In genomic region chr18:50456285-50456684, GRCh38 we compare ENCODE assay signal across 18 cellular contexts.
A peak's percentile ranks its signal among the peaks of the same experiment; 100 is the strongest.
DNase-seq lines count a peak whose midpoint lies in the region; ATAC-seq, FAIRE-seq and TF ChIP-seq lines count a peak whose summit lies in the region.
"Had no signal": no experiment of that assay in that cellular context is flagged by ENCODE, and none has a peak within 500 bp of the region (broad histone marks: within the 10 kb centered on the region; RNA-seq: fewer than 3 reads in every experiment).

No MANE protein-coding gene starts in this region.

- H3K9me1 ChIP-seq in K562 (ENCODE audit: control insufficient read depth, insufficient read depth, low read length), result no peaks in the 10 kb centered on the region

- no peaks in the 10 kb centered on the region for H3K79me2 ChIP-seq in K562 (ENCODE audit: control insufficient read depth, insufficient read depth, low read length)
- no peaks in the 10 kb centered on the region for H3K79me2 ChIP-seq in mammary epithelial cell (ENCODE audit: insufficient read depth, low read length)

- no peaks in the 10 kb centered on the region for H3K4me1 Mint-ChIP-seq in activated naive CD4-positive, alpha-beta T cell treated with anti-CD3 and anti-CD28 coated beads for 36 hours (ENCODE audit: low read depth)
- H3K4me1 Mint-ChIP-seq: CD4-positive, alpha-beta memory T cell had no signal

- POLR2A ChIA-PET in K562 (lab: Yijun Ruan, JAX), result no interaction called here

- peaks cover 6% of the 10 kb centered on the region for H3K27me3 Mint-ChIP-seq in activated naive CD4-positive, alpha-beta T cell treated with anti-CD3 and anti-CD28 coated beads for 36 hours (ENCODE audit: low read depth)

- no TSS peak for BruUV-seq in K562 (replicated peaks; lab: Mats Ljungman, UMichigan)
- BruUV-seq in mammary epithelial cell (replicated peaks; lab: Mats Ljungman, UMichigan), result no TSS peak

- FAIRE-seq in K562 (lab: Jason Lieb, UNC), result no peak
- FAIRE-seq: GM12878, GM19239, H1 had no signal

- peak; percentile 54 to 67 for ATAC-seq in activated naive CD4-positive, alpha-beta T cell treated with anti-CD3 and anti-CD28 coated beads, Interleukin-2, amount 50 U/mL, for 72 hours
- ATAC-seq in K562 (no peak), mucosa of descending colon (peak; percentile 75)
- ATAC-seq: GM12878 had no signal

- TF ChIP-seq CTCF in K562 (IDR thresholded peaks at IDR 0.05 in 2 of 3, conservative IDR thresholded peaks at IDR 0.05 in 1 of 3; ENCODE audit: insufficient read depth in 2 of 3, low read depth in 1 of 3, low read length in 3 of 3) (no peak), mucosa of descending colon (IDR thresholded peaks at IDR 0.05) (no peak), mammary epithelial cell (conservative IDR thresholded peaks at IDR 0.05 in 1 of 2, IDR thresholded peaks at IDR 0.05 in 1 of 2; ENCODE audit: extremely low read depth in 1 of 2, insufficient read depth in 1 of 2, low read depth in 1 of 2, low read length in 2 of 2) (no peak)

- no peak overlapping the region for H2AFZ ChIP-seq in K562 (ENCODE audit: low read depth, low read length)
- no peak overlapping the region for H2AFZ ChIP-seq in mammary epithelial cell (ENCODE audit: low read depth, low read length)
- H2AFZ ChIP-seq: GM23248 had no signal

- TF ChIP-seq POLR2A in K562 (conservative IDR thresholded peaks at IDR 0.05), result no peak

- no peaks in the 10 kb centered on the region for H3K27me3 ChIP-seq in K562 (ENCODE audit: control insufficient read depth in 2 of 2, insufficient read depth in 2 of 2, low read length in 2 of 2)
- no peaks in the 10 kb centered on the region for H3K27me3 ChIP-seq in mammary epithelial cell (ENCODE audit: insufficient read depth, low read length)

- H3K9ac ChIP-seq in K562 (ENCODE audit: insufficient read depth in 1 of 2, low read depth in 2 of 2, low read length in 2 of 2) (no peak overlapping the region), mammary epithelial cell (ENCODE audit: insufficient read depth, low read length) (no peak overlapping the region)
- H3K9ac ChIP-seq: GM23248 had no signal

- intact Hi-C loops in activated naive CD4-positive, alpha-beta T cell treated with anti-CD3 and anti-CD28 coated beads for 36 hours (cut with micrococcal nuclease), result no loop called here
- intact Hi-C loops in K562 (cut with micrococcal nuclease), result no loop called here
- intact Hi-C loops in mucosa of descending colon (cut with DNase I, micrococcal nuclease), result no loop called here
- intact Hi-C loops in mammary epithelial cell (cut with micrococcal nuclease), result no loop called here

- WGBS in K562 (ENCODE audit: insufficient coverage, low coverage, missing lambda C conversion rate), result 8% methylated on average over 4 of the region's 4 CpGs
- WGBS in mammary epithelial cell (ENCODE audit: low coverage, missing lambda C conversion rate), result 77% methylated on average over 4 of the region's 4 CpGs

- in situ Hi-C loops in K562 (cut with MboI), result no loop called here
- in situ Hi-C loops in mammary epithelial cell (cut with MboI; ENCODE audit: low sequenced_read_pairs in 2 of 2), result no loop called here

- H3K4me2 ChIP-seq in K562 (ENCODE audit: insufficient read depth, low read length), result no peak overlapping the region
- H3K4me2 ChIP-seq in mammary epithelial cell (ENCODE audit: insufficient read depth, low read depth, low read length), result no peak overlapping the region

- H3K27ac ChIP-seq in K562 (ENCODE audit: extremely low read depth, low read depth, low read length) (no peak overlapping the region), mammary epithelial cell (ENCODE audit: insufficient read depth, low read depth, low read length) (no peak overlapping the region)
- H3K27ac ChIP-seq: GM23248 had no signal

- dilution Hi-C loops in mammary epithelial cell (cut with HindIII; ENCODE audit: low sequenced_read_pairs), result no loop called here

- CTCF ChIA-PET in activated naive CD4-positive, alpha-beta T cell treated with anti-CD3 and anti-CD28 coated beads for 36 hours (lab: Charles Lee), result no interaction called here
- CTCF ChIA-PET in K562 (lab: Yijun Ruan, JAX; ENCODE audit: low intra/inter-chr PET ratio) (no interaction called here), mammary epithelial cell (lab: Charles Lee; ENCODE audit: low non-redundant PET) (no interaction called here)

- H3K4me3 Mint-ChIP-seq in activated naive CD4-positive, alpha-beta T cell treated with anti-CD3 and anti-CD28 coated beads for 36 hours, result no peak overlapping the region
- H3K4me3 Mint-ChIP-seq: CD4-positive, alpha-beta memory T cell had no signal

- H4K20me1 ChIP-seq in K562 (replicated peaks; ENCODE audit: control insufficient read depth, insufficient read depth, low read length), result no peaks in the 10 kb centered on the region
- H4K20me1 ChIP-seq in mammary epithelial cell (ENCODE audit: insufficient read depth, low read length), result no peaks in the 10 kb centered on the region

- peaks cover 4 to 5% of the 10 kb centered on the region in 2 donors for H3K9me3 Mint-ChIP-seq in activated naive CD4-positive, alpha-beta T cell treated with anti-CD3 and anti-CD28 coated beads, Interleukin-2, amount 50 U/mL, for 72 hours
- H3K9me3 Mint-ChIP-seq in activated naive CD4-positive, alpha-beta T cell treated with anti-CD3 and anti-CD28 coated beads for 36 hours, result peaks cover 2% of the 10 kb centered on the region

- no peaks in the 10 kb centered on the region for H3K36me3 ChIP-seq in K562 (ENCODE audit: control insufficient read depth, insufficient read depth, low read length)
- H3K36me3 ChIP-seq in mucosa of descending colon (ENCODE audit: low read depth), result no peaks in the 10 kb centered on the region
- no peaks in the 10 kb centered on the region for H3K36me3 ChIP-seq in mammary epithelial cell (ENCODE audit: insufficient read depth, low read length)

- H3K4me1 ChIP-seq in K562 (replicated peaks in 1 of 2; ENCODE audit: control insufficient read depth in 2 of 2, insufficient read depth in 2 of 2, low read length in 2 of 2) (peaks cover 0 to 5% of the 10 kb centered on the region in 2 experiments; a peak in 1 of 5 replicates), mucosa of descending colon (ENCODE audit: low read depth) (no peaks in the 10 kb centered on the region), mammary epithelial cell (ENCODE audit: insufficient read depth, low read length) (peaks cover 13% of the 10 kb centered on the region)
- H3K4me1 ChIP-seq: Caco-2 had no signal

- no peak for DNase-seq in activated naive CD4-positive, alpha-beta T cell treated with anti-CD3 and anti-CD28 coated beads, Interleukin-2, amount 50 U/mL, for 72 hours (ENCODE audit: low spot score in 2 of 2)
- no peak for DNase-seq in activated naive CD4-positive, alpha-beta T cell treated with anti-CD3 and anti-CD28 coated beads for 36 hours
- no peak for DNase-seq in K562 (ENCODE audit: extremely low read depth in 1 of 4, low spot score in 3 of 4)
- peak in 1 of 3 donors; percentile 14 for DNase-seq in mucosa of descending colon
- no peak for DNase-seq in mammary epithelial cell
- no peak for DNase-seq in DMS79 (lab: John Stamatoyannopoulos, UW)
- DNase-seq: C1 segment of cervical spinal cord; Caco-2; CD4-positive, alpha-beta memory T cell; DMS153; EL; GDM1; GM23248; H7; HCEC 1CT had no signal

- no peak for TF ChIP-seq RAD21 in K562 (CRISPR knock-in tag; conservative IDR thresholded peaks at IDR 0.05 in 1 of 2, IDR thresholded peaks at IDR 0.05 in 1 of 2)

- TF ChIP-seq EP300 in K562 (IDR thresholded peaks at IDR 0.05; ENCODE audit: low read length), result no peak

- H3K9me3 ChIP-seq in K562 (replicated peaks; ENCODE audit: control insufficient read depth, insufficient read depth, low read depth, low read length), result no peaks in the 10 kb centered on the region
- H3K9me3 ChIP-seq in mucosa of descending colon, result no peaks in the 10 kb centered on the region
- H3K9me3 ChIP-seq in mammary epithelial cell (replicated peaks; ENCODE audit: insufficient read depth, low read length), result no peaks in the 10 kb centered on the region
- H3K9me3 ChIP-seq: Caco-2 had no signal

- no peaks in the 10 kb centered on the region for H3K36me3 Mint-ChIP-seq in activated naive CD4-positive, alpha-beta T cell treated with anti-CD3 and anti-CD28 coated beads, Interleukin-2, amount 50 U/mL, for 72 hours
- no peaks in the 10 kb centered on the region for H3K36me3 Mint-ChIP-seq in activated naive CD4-positive, alpha-beta T cell treated with anti-CD3 and anti-CD28 coated beads for 36 hours (ENCODE audit: low read depth)
- H3K36me3 Mint-ChIP-seq: CD4-positive, alpha-beta memory T cell had no signal

- H3K27ac Mint-ChIP-seq in activated naive CD4-positive, alpha-beta T cell treated with anti-CD3 and anti-CD28 coated beads, Interleukin-2, amount 50 U/mL, for 72 hours, result peak overlapping the region in 1 of 2 donors; percentile 37
- no peak overlapping the region for H3K27ac Mint-ChIP-seq in activated naive CD4-positive, alpha-beta T cell treated with anti-CD3 and anti-CD28 coated beads for 36 hours
- H3K27ac Mint-ChIP-seq: CD4-positive, alpha-beta memory T cell had no signal

- H3K4me3 ChIP-seq in K562 (no peak overlapping the region), mucosa of descending colon (no peak overlapping the region), mammary epithelial cell (replicated peaks in 1 of 3; ENCODE audit: insufficient read depth in 1 of 3, low read depth in 2 of 3, low read length in 3 of 3) (no peak overlapping the region)
- H3K4me3 ChIP-seq: GM12878, GM23248 had no signal

TF ChIP-seq in K562, 482 proteins besides CTCF, POLR2A, EP300 and RAD21:
- TF ChIP-seq MED1 (CRISPR knock-in tag; IDR thresholded peaks at IDR 0.05; ENCODE audit: borderline replicate concordance) (no peak), RBM25 (IDR thresholded peaks at IDR 0.05; ENCODE audit: low read depth, low read length, severe bottlenecking) (peak; percentile 11), ZNF140 (CRISPR knock-in tag; IDR thresholded peaks at IDR 0.05) (no peak), ZC3H4 (CRISPR knock-in tag; IDR thresholded peaks at IDR 0.05; ENCODE audit: borderline replicate concordance) (no peak)
